Comparison of ENCODE assay signal across 3 cellular contexts in genomic region chr3:85801955-85802354, GRCh38.
TF ChIP-seq lines count a peak whose summit lies in the region.

No MANE protein-coding gene starts in this region.

TF ChIP-seq in GM23338, 12 proteins besides CTCF, POLR2A, EP300 and RAD21 (continued from another document and continues in another):
- TF ChIP-seq ZNF462 (CRISPR knock-in tag; IDR thresholded peaks at IDR 0.05) (no peak), EZH2phosphoT487 (IDR thresholded peaks at IDR 0.05; ENCODE audit: unreplicated experiment) (no peak), ETS1 (IDR thresholded peaks at IDR 0.05) (no peak), EZH2 (IDR thresholded peaks at IDR 0.05; ENCODE audit: low read depth, unreplicated experiment) (no peak), CREB1 (CRISPR knock-in tag; IDR thresholded peaks at IDR 0.05; ENCODE audit: low read depth) (no peak)

TF ChIP-seq in WTC11, 78 proteins besides CTCF, POLR2A, EP300 and RAD21 (continued from another document):
- TF ChIP-seq SP1 (CRISPR knock-in tag; conservative IDR thresholded peaks at IDR 0.05) (no peak), ERG (CRISPR knock-in tag; IDR thresholded peaks at IDR 0.05) (no peak), ZBTB43 (CRISPR knock-in tag; IDR thresholded peaks at IDR 0.05) (no peak), ZNF263 (CRISPR knock-in tag; IDR thresholded peaks at IDR 0.05; ENCODE audit: low read depth) (no peak), ZNF138 (CRISPR knock-in tag; conservative IDR thresholded peaks at IDR 0.05) (no peak)

TF ChIP-seq in HepG2, 621 proteins besides CTCF, POLR2A, EP300 and RAD21 (continued from another document):
- TF ChIP-seq ARID3A (IDR thresholded peaks at IDR 0.05; ENCODE audit: low read depth, low read length), result peak; percentile 77
